In genomic region chr4:110055014-110055768, GRCh38 we compare ENCODE assay signal across 9 cellular contexts.
DNase-seq lines count a peak whose midpoint lies in the region; ATAC-seq and TF ChIP-seq lines count a peak whose summit lies in the region.
"Had no signal": no experiment of that assay in that cellular context is flagged by ENCODE, and none has a peak within 500 bp of the region (broad histone marks: within the 10 kb centered on the region; RNA-seq: fewer than 3 reads in every experiment).

No MANE protein-coding gene starts in this region.

- H3K9me3 ChIP-seq in A673 (ENCODE audit: low read depth, low read length, poor library complexity, severe bottlenecking), result no peaks in the 10 kb centered on the region
- no peaks in the 10 kb centered on the region for H3K9me3 ChIP-seq in Peyer's patch

- H3K4me3 ChIP-seq in A673 (ENCODE audit: low read depth, low read length, poor library complexity, severe bottlenecking) (no peak overlapping the region), Peyer's patch (no peak overlapping the region)
- H3K4me3 ChIP-seq: lung had no signal

- BruUV-seq in A673 (replicated peaks; lab: Mats Ljungman, UMichigan), result no TSS peak

- POLR2A ChIA-PET in A673 (lab: Charles Lee; ENCODE audit: low non-redundant PET), result interaction anchor here (0.5 kb wide), 1 partner anchor 71 kb away, joined by 3 read pairs; no protein-coding TSS in a partner anchor

- H3K4me1 ChIP-seq in A673 (ENCODE audit: insufficient read depth, low read length, poor library complexity, severe bottlenecking) (peaks cover 12% of the 10 kb centered on the region), Peyer's patch (peaks cover 0 to 12% (median 0%) of the 10 kb centered on the region in 4 donors)

- peak overlapping the region; percentile 53 for H3K4me3 Mint-ChIP-seq in stimulated activated effector memory CD8-positive, alpha-beta T cell treated with anti-CD3 and anti-CD28 coated beads, Interleukin-12 subunit alpha, Interleukin-12 subunit beta, amount 100 ng/mL, for 72 hours

- TF ChIP-seq POLR2A in Peyer's patch (IDR thresholded peaks at IDR 0.05), result no peak

- no peaks in the 10 kb centered on the region for H3K9me3 Mint-ChIP-seq in stimulated activated effector memory CD8-positive, alpha-beta T cell treated with anti-CD3 and anti-CD28 coated beads, Interleukin-12 subunit alpha, Interleukin-12 subunit beta, amount 100 ng/mL, for 72 hours

- TF ChIP-seq CTCF in A673 (conservative IDR thresholded peaks at IDR 0.05; ENCODE audit: low read depth, low read length) (no peak), Peyer's patch (IDR thresholded peaks at IDR 0.05) (no peak)

- H3K27me3 ChIP-seq in A673 (replicated peaks; ENCODE audit: insufficient read depth, low read depth, low read length, poor library complexity) (no peaks in the 10 kb centered on the region), Peyer's patch (no peaks in the 10 kb centered on the region)

- peaks cover 50% of the 10 kb centered on the region for H3K4me1 Mint-ChIP-seq in stimulated activated effector memory CD8-positive, alpha-beta T cell treated with anti-CD3 and anti-CD28 coated beads, Interleukin-12 subunit alpha, Interleukin-12 subunit beta, amount 100 ng/mL, for 72 hours

- peak; percentile 26 for DNase-seq in A673 (ENCODE audit: low spot score)
- peak in 5 of 61 donors; percentile 3 to 20 (median 5) for DNase-seq in caudate nucleus (lab: John Stamatoyannopoulos, UW)
- peak in 1 of 2 donors; percentile 54 for DNase-seq in stimulated activated effector memory CD8-positive, alpha-beta T cell treated with anti-CD3 and anti-CD28 coated beads, Interleukin-12 subunit alpha, Interleukin-12 subunit beta, amount 100 ng/mL, for 72 hours (ENCODE audit: low spot score in 2 of 2)
- no peak for DNase-seq in germinal center (ENCODE audit: low spot score)
- no peak for DNase-seq in left ventricle myocardium superior
- DNase-seq in Peyer's patch, result no peak

- ATAC-seq in GM19035 (IDR thresholded peaks at IDR 0.05; ENCODE audit: unreplicated experiment), result peak; percentile 62
- peak; percentile 57 for ATAC-seq in HG03103 (IDR thresholded peaks at IDR 0.05; ENCODE audit: low read depth, unreplicated experiment)
- peak; percentile 88 for ATAC-seq in stimulated activated effector memory CD8-positive, alpha-beta T cell treated with anti-CD3 and anti-CD28 coated beads, Interleukin-12 subunit alpha, Interleukin-12 subunit beta, amount 100 ng/mL, for 72 hours
- ATAC-seq in left ventricle myocardium superior, result no peak

- H3K27ac ChIP-seq in A673 (ENCODE audit: low read depth, low read length, poor library complexity, severe bottlenecking) (no peak overlapping the region), caudate nucleus (ENCODE audit: low read depth, low read length) (peak overlapping the region; percentile 31), Peyer's patch (peak overlapping the region in 2 of 4 donors; percentile 42 to 60)

- peaks cover 15% of the 10 kb centered on the region for H3K36me3 Mint-ChIP-seq in stimulated activated effector memory CD8-positive, alpha-beta T cell treated with anti-CD3 and anti-CD28 coated beads, Interleukin-12 subunit alpha, Interleukin-12 subunit beta, amount 100 ng/mL, for 72 hours

- H3K27ac Mint-ChIP-seq in stimulated activated effector memory CD8-positive, alpha-beta T cell treated with anti-CD3 and anti-CD28 coated beads, Interleukin-12 subunit alpha, Interleukin-12 subunit beta, amount 100 ng/mL, for 72 hours, result peak overlapping the region; percentile 87

- intact Hi-C loops in A673 (cut with micrococcal nuclease; ENCODE audit: unreplicated experiment), result no loop called here
- intact Hi-C loops in left ventricle myocardium superior (cut with micrococcal nuclease), result no loop called here

- H3K36me3 ChIP-seq in A673 (ENCODE audit: insufficient read depth, low read length, poor library complexity, severe bottlenecking) (no peaks in the 10 kb centered on the region), Peyer's patch (peaks cover 0 to 4% (median 0%) of the 10 kb centered on the region in 3 donors)

- CTCF ChIA-PET in A673 (lab: Charles Lee), result no interaction called here
